In the genomic region with DNA sequence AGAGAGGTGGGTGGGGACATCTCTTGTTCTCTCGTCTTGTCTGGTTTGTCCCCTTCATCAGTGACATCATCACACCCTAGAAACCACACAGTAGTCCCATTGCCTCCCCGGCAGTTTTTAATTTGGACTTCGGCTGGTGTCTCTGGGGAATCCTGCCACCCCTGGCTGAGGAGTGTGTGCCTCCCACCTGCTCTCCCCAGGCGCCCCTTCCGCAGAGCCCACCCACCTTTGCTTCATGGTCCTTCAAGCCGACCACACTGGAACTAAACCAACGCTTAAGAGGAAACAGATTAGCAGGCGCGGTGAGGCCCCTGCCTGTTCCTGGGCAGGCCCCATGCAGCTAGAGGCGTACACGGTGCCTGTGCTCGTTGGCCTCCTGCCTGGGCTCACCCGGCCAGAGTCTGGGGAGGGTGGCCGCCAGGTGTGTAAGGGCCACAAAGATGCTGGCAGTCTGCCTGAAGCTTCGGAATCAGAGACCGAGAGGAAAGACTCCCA, we compare ENCODE assay signal across 8 cellular contexts.
DNase-seq lines count a peak whose midpoint lies in the region; ATAC-seq, FAIRE-seq and TF ChIP-seq lines count a peak whose summit lies in the region.

No MANE protein-coding gene starts in this region.

- no peaks in the 10 kb centered on the region for H3K27me3 ChIP-seq in tibial artery

- peak; percentile 74 for FAIRE-seq in GM12892 (lab: Jason Lieb, UNC)
- no peak for FAIRE-seq in kidney (lab: Jason Lieb, UNC)

- H3K4me1 ChIP-seq in kidney (ENCODE audit: control insufficient read depth in 1 of 2, insufficient read depth in 1 of 2, low read depth in 1 of 2, low read length in 2 of 2) (peaks cover 3 to 13% of the 10 kb centered on the region in 2 donors), tibial artery (peaks cover 0 to 14% (median 0%) of the 10 kb centered on the region in 4 donors)

- H3K36me3 ChIP-seq in kidney (ENCODE audit: control insufficient read depth in 1 of 2, insufficient read depth in 2 of 2, low read length in 2 of 2) (no peaks in the 10 kb centered on the region), tibial artery (no peaks in the 10 kb centered on the region)

- H3K4me3 ChIP-seq in kidney (ENCODE audit: low read length in 2 of 2) (no peak overlapping the region), tibial artery (no peak overlapping the region)

- peak overlapping the region; percentile 79 for H3K4me3 Mint-ChIP-seq in T-helper 17 cell

- no peak overlapping the region for H3K27ac ChIP-seq in kidney (ENCODE audit: low read depth in 2 of 2, low read length in 2 of 2)
- no peak overlapping the region for H3K27ac ChIP-seq in tibial artery

- peaks cover 44% of the 10 kb centered on the region for H3K4me1 Mint-ChIP-seq in T-helper 17 cell

- H3K27ac Mint-ChIP-seq in T-helper 17 cell: peak overlapping the region; percentile 97

- POLR2A ChIA-PET in HEK293T (lab: Yijun Ruan, JAX): no interaction called here

- H3K9me3 ChIP-seq in T-helper 17 cell (ENCODE audit: control insufficient read depth, low read length, poor library complexity, severe bottlenecking): no peaks in the 10 kb centered on the region
- H3K9me3 ChIP-seq in kidney (ENCODE audit: control insufficient read depth in 1 of 2, low read length in 2 of 2): no peaks in the 10 kb centered on the region
- H3K9me3 ChIP-seq in tibial artery: no peaks in the 10 kb centered on the region

- no peaks in the 10 kb centered on the region for H3K27me3 Mint-ChIP-seq in T-helper 17 cell

- TF ChIP-seq CTCF in kidney (IDR thresholded peaks at IDR 0.05; ENCODE audit: borderline replicate concordance, extremely low read depth, insufficient read depth) (no peak), tibial artery (IDR thresholded peaks at IDR 0.05) (no peak)

- DNase-seq in GM12892 (ENCODE audit: insufficient read length) (no peak), T-helper 17 cell (peak in 1 of 3 donors; percentile 12), kidney (peak; percentile 77), tibial artery (no peak), D341Med (ENCODE audit: low spot score) (no peak), HEK293T (ENCODE audit: extremely low spot score) (no peak), HuH-7.5 (ENCODE audit: low spot score) (no peak)

- H3K9ac ChIP-seq in kidney (ENCODE audit: low read length in 2 of 2): no peak overlapping the region

- H3K36me3 Mint-ChIP-seq in T-helper 17 cell (ENCODE audit: low read depth): no peaks in the 10 kb centered on the region

- intact Hi-C loops in kidney (cut with DNase I): no loop called here
- intact Hi-C loops in tibial artery (cut with DNase I; ENCODE audit: low total_unique reads): no loop called here

- TF ChIP-seq POLR2A in GM12892 (IDR thresholded peaks at IDR 0.05; ENCODE audit: low read depth, low read length): no peak

- CTCF ChIA-PET in HEK293T (lab: Yijun Ruan, JAX): no interaction called here

- ATAC-seq in HG02642 (IDR thresholded peaks at IDR 0.05; ENCODE audit: poor library complexity, unreplicated experiment) (peak; percentile 60), T-helper 17 cell (peak; percentile 67)

TF ChIP-seq in HEK293T, 16 proteins besides CTCF, POLR2A, EP300 and RAD21:
- no peak for TF ChIP-seq SP1 (IDR thresholded peaks at IDR 0.05)
- no peak for TF ChIP-seq FOXA1 (IDR thresholded peaks at IDR 0.05)
- no peak for TF ChIP-seq LEF1 (IDR thresholded peaks at IDR 0.05; ENCODE audit: borderline replicate concordance)
- TF ChIP-seq BHLHE40 (IDR thresholded peaks at IDR 0.05; ENCODE audit: borderline replicate concordance): no peak
- no peak for TF ChIP-seq SUZ12 (IDR thresholded peaks at IDR 0.05)
- no peak for TF ChIP-seq NFRKB (IDR thresholded peaks at IDR 0.05)
- no peak for TF ChIP-seq TARDBP (IDR thresholded peaks at IDR 0.05)
- no peak for TF ChIP-seq L3MBTL2 (conservative IDR thresholded peaks at IDR 0.05)
- TF ChIP-seq, protein P1, sequence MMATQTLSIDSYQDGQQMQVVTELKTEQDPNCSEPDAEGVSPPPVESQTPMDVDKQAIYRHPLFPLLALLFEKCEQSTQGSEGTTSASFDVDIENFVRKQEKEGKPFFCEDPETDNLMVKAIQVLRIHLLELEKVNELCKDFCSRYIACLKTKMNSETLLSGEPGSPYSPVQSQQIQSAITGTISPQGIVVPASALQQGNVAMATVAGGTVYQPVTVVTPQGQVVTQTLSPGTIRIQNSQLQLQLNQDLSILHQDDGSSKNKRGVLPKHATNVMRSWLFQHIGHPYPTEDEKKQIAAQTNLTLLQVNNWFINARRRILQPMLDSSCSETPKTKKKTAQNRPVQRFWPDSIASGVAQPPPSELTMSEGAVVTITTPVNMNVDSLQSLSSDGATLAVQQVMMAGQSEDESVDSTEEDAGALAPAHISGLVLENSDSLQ (IDR thresholded peaks at IDR 0.05): no peak
